Comparison of ENCODE assay signal across 23 cellular contexts in genomic region chr16:57728336-57729181, GRCh38. TPM values are rescaled to one million over a fixed set of nuclear protein-coding genes. Genes with fewer than 3 reads are reported as not detected.
"Had no signal": no experiment of that assay in that cellular context is flagged by ENCODE, and none has a peak within 500 bp of the region (broad histone marks: within the 10 kb centered on the region; RNA-seq: fewer than 3 reads in every experiment).

No MANE protein-coding gene starts in this region.

- ATAC-seq: activated naive CD8-positive, alpha-beta T cell treated with anti-CD3 and anti-CD28 coated beads, Interleukin-2, amount 50 U/mL, for 24 hours; left ventricle myocardium superior; naive thymus-derived CD4-positive, alpha-beta T cell; pancreas; right lobe of liver had no signal

- DNase-seq: activated B cell treated with CpG ODN at 0.5 μM for 24 hours; activated CD4-positive, alpha-beta T cell treated with anti-CD3 and anti-CD28 coated beads, Interleukin-2, amount 10 ng/mL, durations not matched to agents 24 days and 14 days; activated naive CD4-positive, alpha-beta T cell treated with anti-CD3 and anti-CD28 coated beads for 36 hours; activated naive CD8-positive, alpha-beta T cell treated with anti-CD3 and anti-CD28 coated beads, Interleukin-2, amount 50 U/mL, for 24 hours; activated T-cell treated with anti-CD3 and anti-CD28 coated beads for 4 hours; anterior cingulate cortex; central memory CD4-positive, alpha-beta T cell; colonic mucosa; endodermal cell; foreskin fibroblast; left ventricle myocardium superior; naive thymus-derived CD4-positive, alpha-beta T cell; right lobe of liver; small intestine; stimulated activated CD8-positive, alpha-beta memory T cell treated with anti-CD3 and anti-CD28 coated beads, Interleukin-4, amount 100 ng/mL, for 48 hours; T-helper 9 cell had no signal

- FAIRE-seq: pancreas, small intestine had no signal

- H3K27ac ChIP-seq: colonic mucosa, epithelial cell of prostate, neutrophil, pancreas, right lobe of liver, tibial nerve had no signal

- H3K4me1 ChIP-seq: colonic mucosa, pancreas, right lobe of liver, tibial nerve had no signal

- H3K9me3 ChIP-seq: colonic mucosa, neutrophil, pancreas, right lobe of liver, tibial nerve had no signal

- H3K4me3 ChIP-seq: colonic mucosa, pancreas, right lobe of liver, tibial nerve had no signal

- H3K4me3 Mint-ChIP-seq: activated B cell treated with CpG ODN at 0.5 μM for 24 hours; activated CD4-positive, alpha-beta T cell treated with anti-CD3 and anti-CD28 coated beads, Interleukin-2, amount 10 ng/mL, durations not matched to agents 24 days and 14 days; activated naive CD4-positive, alpha-beta T cell treated with anti-CD3 and anti-CD28 coated beads for 36 hours; activated naive CD8-positive, alpha-beta T cell treated with anti-CD3 and anti-CD28 coated beads, Interleukin-2, amount 50 U/mL, for 24 hours; endodermal cell; naive thymus-derived CD4-positive, alpha-beta T cell; stimulated activated naive CD8-positive, alpha-beta T cell treated with anti-CD3 and anti-CD28 coated beads, Interleukin-15, Interleukin-2, amounts not matched to agents 100 ng/mL and 50 ng/mL, for 24 hours had no signal

- H3K4me1 Mint-ChIP-seq: brain had no signal

- H3K36me3 Mint-ChIP-seq: brain had no signal

- H3K27me3 Mint-ChIP-seq: activated B cell treated with CpG ODN at 0.5 μM for 24 hours; activated CD4-positive, alpha-beta T cell treated with anti-CD3 and anti-CD28 coated beads, Interleukin-2, amount 10 ng/mL, durations not matched to agents 24 days and 14 days; activated naive CD8-positive, alpha-beta T cell treated with anti-CD3 and anti-CD28 coated beads, Interleukin-2, amount 50 U/mL, for 24 hours; naive thymus-derived CD4-positive, alpha-beta T cell; stimulated activated naive CD8-positive, alpha-beta T cell treated with anti-CD3 and anti-CD28 coated beads, Interleukin-15, Interleukin-2, amounts not matched to agents 100 ng/mL and 50 ng/mL, for 24 hours had no signal

- H3K36me3 ChIP-seq: colonic mucosa, neutrophil, pancreas, right lobe of liver, tibial nerve had no signal

- H3K27me3 ChIP-seq: colonic mucosa, neutrophil, pancreas, right lobe of liver, tibial nerve had no signal

- H3K27ac Mint-ChIP-seq: activated B cell treated with CpG ODN at 0.5 μM for 24 hours; activated naive CD4-positive, alpha-beta T cell treated with anti-CD3 and anti-CD28 coated beads for 36 hours; activated naive CD8-positive, alpha-beta T cell treated with anti-CD3 and anti-CD28 coated beads, Interleukin-2, amount 50 U/mL, for 24 hours; brain; endodermal cell; naive thymus-derived CD4-positive, alpha-beta T cell; stimulated activated naive CD8-positive, alpha-beta T cell treated with anti-CD3 and anti-CD28 coated beads, Interleukin-15, Interleukin-2, amounts not matched to agents 100 ng/mL and 50 ng/mL, for 24 hours had no signal

RNA-seq across cellular contexts. Expression of gene DRC7, which starts 34.0 kb away (rescaled TPM):
- total RNA-seq: activated B cell treated with CpG ODN at 0.5 μM for 24 hours; activated CD4-positive, alpha-beta T cell treated with anti-CD3 and anti-CD28 coated beads, Interleukin-2, amount 10 ng/mL, durations not matched to agents 24 days and 14 days; colonic mucosa; glomerular endothelial cell; left ventricle myocardium superior; naive thymus-derived CD4-positive, alpha-beta T cell had no signal
- polyA plus RNA-seq: naive thymus-derived CD4-positive, alpha-beta T cell; small intestine had no signal
